In genomic region chr18:31648966-31649429, GRCh38 we compare ENCODE assay signal across 8 cellular contexts. TPM values are rescaled to one million over a fixed set of nuclear protein-coding genes. Genes with fewer than 3 reads are reported as not detected.
A peak's percentile ranks its signal among the peaks of the same experiment; 100 is the strongest.
DNase-seq lines count a peak whose midpoint lies in the region; ATAC-seq lines count a peak whose summit lies in the region.

No MANE protein-coding gene starts in this region.

- intact Hi-C loops in cardiac septum (cut with DNase I): no loop called here

- DNase-seq in H4 (ENCODE audit: low spot score) (peak; percentile 67), Kasumi-1 (lab: John Stamatoyannopoulos, UW) (peak; percentile 33 to 34), foreskin melanocyte (peak; percentile 78), cardiac septum (ENCODE audit: low spot score) (no peak), anterior cingulate cortex (lab: John Stamatoyannopoulos, UW) (no peak), globus pallidus (ENCODE audit: low spot score) (no peak), DMS153 (lab: John Stamatoyannopoulos, UW) (no peak)

- peak; percentile 63 for ATAC-seq in GM18498 (IDR thresholded peaks at IDR 0.05; ENCODE audit: unreplicated experiment)

RNA-seq across cellular contexts. Expression of gene B4GALT6, which starts 35.4 kb away (rescaled TPM):
- 6.7 and 9.6 TPM in 2 replicates for total RNA-seq in H4 (2014; rRNA removed; shearing (Covaris generic))
- 5.3 TPM for total RNA-seq in cardiac septum

RNA-seq across cellular contexts. Expression of gene TTR, which starts 57.3 kb away (rescaled TPM):
- not detected in 2 replicates for total RNA-seq in H4 (2014; rRNA removed; shearing (Covaris generic))
- not detected for total RNA-seq in cardiac septum

Comparison
In these comparisons a context has a peak if more than half of its experiments do, and no peak if none do; other contexts are left out.
1. DNase-seq: peak in H4 (single experiment), Kasumi-1 (2 of 2) and foreskin melanocyte (single experiment); none in cardiac septum (single experiment), anterior cingulate cortex (0 of 58), globus pallidus (single experiment) and DMS153 (single experiment).